17 cellular contexts compared by ENCODE assay signal in genomic region chr21:45552696-45553391, GRCh38. TPM values are rescaled to one million over a fixed set of nuclear protein-coding genes. Genes with fewer than 3 reads are reported as not detected.
A peak's percentile ranks its signal among the peaks of the same experiment; 100 is the strongest.
DNase-seq lines count a peak whose midpoint lies in the region; ATAC-seq, FAIRE-seq and TF ChIP-seq lines count a peak whose summit lies in the region.
"Had no signal": no experiment of that assay in that cellular context is flagged by ENCODE, and none has a peak within 500 bp of the region (broad histone marks: within the 10 kb centered on the region; RNA-seq: fewer than 3 reads in every experiment).

No MANE protein-coding gene starts in this region.

- H3K4ac ChIP-seq in IMR-90 (ENCODE audit: low read depth, low read length) = no peak overlapping the region
- H3K4ac ChIP-seq in H1 (replicated peaks; ENCODE audit: insufficient read length, low read depth, low read length) = no peak overlapping the region
- no peak overlapping the region for H3K4ac ChIP-seq in trophoblast cell (ENCODE audit: low read depth, low read length)

- no peak for FAIRE-seq in H1 (lab: Jason Lieb, UNC)
- FAIRE-seq: G401.6 had no signal

- H3K79me1 ChIP-seq in IMR-90 (ENCODE audit: low read depth in 1 of 2, low read length in 2 of 2) (no peaks in the 10 kb centered on the region), H1 (ENCODE audit: low read depth, low read length) (no peaks in the 10 kb centered on the region), trophoblast cell (ENCODE audit: low read length) (peaks cover 10% of the 10 kb centered on the region)

- no peak overlapping the region for H2BK120ac ChIP-seq in IMR-90 (ENCODE audit: low read depth, low read length)
- no peak overlapping the region for H2BK120ac ChIP-seq in H1 (replicated peaks; ENCODE audit: low read depth, low read length)
- peak overlapping the region; percentile 27 for H2BK120ac ChIP-seq in trophoblast cell (ENCODE audit: insufficient read depth, low read length, poor library complexity)

- no peaks in the 10 kb centered on the region for H4K20me1 ChIP-seq in IMR-90 (ENCODE audit: insufficient read depth, low read length)
- H4K20me1 ChIP-seq in H1 (replicated peaks in 1 of 2; ENCODE audit: control insufficient read depth in 1 of 2, insufficient read depth in 2 of 2, low read length in 2 of 2) = peaks cover 0 to 2% of the 10 kb centered on the region in 2 experiments

- H2BK20ac ChIP-seq in IMR-90 (ENCODE audit: low read depth, low read length) (no peak overlapping the region), H1 (ENCODE audit: low read length) (no peak overlapping the region)

- H3K9me3 ChIP-seq in IMR-90 (ENCODE audit: control insufficient read depth, insufficient read depth, low read length) = no peaks in the 10 kb centered on the region
- no peaks in the 10 kb centered on the region for H3K9me3 ChIP-seq in H1 (ENCODE audit: insufficient read depth in 2 of 2, low read depth in 1 of 2, low read length in 1 of 2)
- no peaks in the 10 kb centered on the region for H3K9me3 ChIP-seq in trophoblast cell (ENCODE audit: insufficient read depth, low read depth, low read length)
- H3K9me3 ChIP-seq: Caco-2 had no signal

- H4K12ac ChIP-seq in trophoblast cell (ENCODE audit: low read depth, low read length) = no peak overlapping the region

- H3K4me1 ChIP-seq in IMR-90 (ENCODE audit: control insufficient read depth, insufficient read depth, low read length) (peaks cover 2% of the 10 kb centered on the region; the same call in 1 of the 2 replicates), H1 (replicated peaks in 1 of 4; ENCODE audit: control insufficient read depth in 3 of 4, insufficient read depth in 4 of 4, low read length in 3 of 4) (peaks cover 0 to 9% (median 1%) of the 10 kb centered on the region in 4 experiments; a peak in 4 of 7 replicates), trophoblast cell (ENCODE audit: control insufficient read depth in 1 of 2, insufficient read depth in 2 of 2, low read length in 2 of 2) (peaks cover 5 to 11% of the 10 kb centered on the region in 2 experiments)

- no peak for DNase-seq in T-helper 1 cell
- no peak for DNase-seq in IMR-90
- DNase-seq in H1 (ENCODE audit: low read depth in 1 of 2, low spot score in 2 of 2) = no peak
- DNase-seq in trophoblast cell = no peak
- DNase-seq in NCI-H187 treated with DMSO at 0.1 percent for 48 hours (lab: John Stamatoyannopoulos, UW) = no peak
- DNase-seq: 8988T, amygdala, erythroblast, islet precursor cell, NCI-H1694 had no signal

- dilution Hi-C loops in IMR-90 (cut with HindIII; ENCODE audit: low sequenced_read_pairs, unreplicated experiment) = no loop called here

- H2BK5ac ChIP-seq in IMR-90 (ENCODE audit: low read depth, low read length, poor library complexity, severe bottlenecking) (no peak overlapping the region), H1 (ENCODE audit: low read depth, low read length) (no peak overlapping the region), trophoblast cell (ENCODE audit: low read depth, low read length, poor library complexity) (peak overlapping the region; percentile 29)

- H2BK15ac ChIP-seq in IMR-90 (ENCODE audit: low read depth, low read length) = no peak overlapping the region
- no peak overlapping the region for H2BK15ac ChIP-seq in H1 (ENCODE audit: low read length)

- H4K91ac ChIP-seq in IMR-90 (ENCODE audit: insufficient read depth, low read depth, low read length) (no peak overlapping the region), H1 (replicated peaks; ENCODE audit: insufficient read length, low read length) (peak overlapping the region; percentile 17), trophoblast cell (ENCODE audit: low read depth, low read length) (peak overlapping the region; percentile 40)

- WGBS in IMR-90 (ENCODE audit: extremely low coverage in 2 of 2, insufficient read length in 1 of 2), 2 experiments = 93% methylated on average over 8 of the region's 29 CpGs; no CpG with 5 or more reads in 1 of the 2 experiments
- 89% methylated on average over 24 of the region's 29 CpGs; no CpG with 5 or more reads in 1 of the 2 experiments for WGBS in H1 (ENCODE audit: extremely low coverage in 1 of 2, insufficient coverage in 1 of 2, insufficient read length in 1 of 2, insufficient replicate concordance in 2 of 2, low coverage in 1 of 2, low lambda C conversion rate in 2 of 2, missing lambda C conversion rate in 1 of 2), 2 experiments
- WGBS in trophoblast cell (ENCODE audit: extremely low coverage, insufficient coverage, insufficient read length) = no CpG with 5 or more reads among the region's 29 CpGs

- H3K79me2 ChIP-seq in H1 (ENCODE audit: control insufficient read depth in 1 of 2, insufficient read depth in 2 of 2, low read length in 2 of 2) = no peaks in the 10 kb centered on the region
- H3K79me2 ChIP-seq in trophoblast cell (ENCODE audit: control insufficient read depth, insufficient read depth, low read length, poor library complexity) = no peaks in the 10 kb centered on the region

- H2AK9ac ChIP-seq in IMR-90 (replicated peaks; ENCODE audit: low read depth, low read length, poor library complexity) = peak overlapping the region; percentile 82

- peak overlapping the region; percentile 57 for H3K27ac Mint-ChIP-seq in T-helper 1 cell treated with Interleukin-12 subunit alpha and Interleukin-12 subunit beta and Interleukin-4 antibody, amounts not matched to agents 30 μg/mL and 1 μg/mL, for 36 hours

- H2AK5ac ChIP-seq in IMR-90 (ENCODE audit: low read depth, low read length) (peak overlapping the region; percentile 39; the same call in 1 of the 2 replicates), H1 (ENCODE audit: low read depth, low read length) (no peak overlapping the region), trophoblast cell (ENCODE audit: low read length) (no peak overlapping the region)

- ATAC-seq in IMR-90 (ENCODE audit: low read depth) (no peak), HG03139 (IDR thresholded peaks at IDR 0.05; ENCODE audit: unreplicated experiment) (no peak), GM18505 (IDR thresholded peaks at IDR 0.05; ENCODE audit: unreplicated experiment) (no peak)

- H3K27ac ChIP-seq in IMR-90 (ENCODE audit: insufficient read depth, low read length) = no peak overlapping the region
- no peak overlapping the region for H3K27ac ChIP-seq in H1 (ENCODE audit: low read depth, low read length)
- H3K27ac ChIP-seq in trophoblast cell (ENCODE audit: low read depth, low read length) = peak overlapping the region; percentile 53
- H3K27ac ChIP-seq: SK-N-MC had no signal

- TF ChIP-seq RAD21 in IMR-90 (IDR thresholded peaks at IDR 0.05; ENCODE audit: low read length) (no peak), H1 (IDR thresholded peaks at IDR 0.05 in 1 of 2, conservative IDR thresholded peaks at IDR 0.05 in 1 of 2; ENCODE audit: low read depth in 2 of 2, low read length in 2 of 2) (no peak)

- H3K9ac ChIP-seq in IMR-90 (ENCODE audit: low read depth, low read length) (no peak overlapping the region), H1 (replicated peaks in 1 of 4; ENCODE audit: extremely low read depth in 1 of 4, low read depth in 3 of 4, low read length in 3 of 4) (no peak overlapping the region), trophoblast cell (ENCODE audit: low read length) (no peak overlapping the region)

- H3K27me3 Mint-ChIP-seq in T-helper 1 cell treated with Interleukin-12 subunit alpha and Interleukin-12 subunit beta and Interleukin-4 antibody, amounts not matched to agents 30 μg/mL and 1 μg/mL, for 36 hours (ENCODE audit: low read depth) = no peaks in the 10 kb centered on the region

- no peaks in the 10 kb centered on the region for H3K9me3 Mint-ChIP-seq in T-helper 1 cell treated with Interleukin-12 subunit alpha and Interleukin-12 subunit beta and Interleukin-4 antibody, amounts not matched to agents 30 μg/mL and 1 μg/mL, for 36 hours

- H3K18ac ChIP-seq in IMR-90 (ENCODE audit: low read depth, low read length) = no peak overlapping the region
- H3K18ac ChIP-seq in H1 (ENCODE audit: extremely low read depth, low read length) = no peak overlapping the region
- no peak overlapping the region for H3K18ac ChIP-seq in trophoblast cell (ENCODE audit: low read length)

- no peak overlapping the region for H3K4me2 ChIP-seq in IMR-90 (ENCODE audit: low read depth, low read length)
- H3K4me2 ChIP-seq in H1 (ENCODE audit: insufficient read depth in 1 of 2, low read depth in 2 of 2, low read length in 2 of 2) = no peak overlapping the region
- H3K4me2 ChIP-seq in trophoblast cell (ENCODE audit: low read length) = no peak overlapping the region

- H4K8ac ChIP-seq in IMR-90 (ENCODE audit: low read depth in 2 of 2, low read length in 2 of 2) = no peak overlapping the region
- no peak overlapping the region for H4K8ac ChIP-seq in H1 (ENCODE audit: extremely low read depth, insufficient read depth, low read length)
- H4K8ac ChIP-seq in trophoblast cell (ENCODE audit: low read depth, low read length) = peak overlapping the region; percentile 23

- H3K4me3 ChIP-seq in IMR-90 (ENCODE audit: insufficient read depth, low read depth, low read length) (no peak overlapping the region), H1 (ENCODE audit: extremely low read depth in 1 of 4, insufficient read depth in 2 of 4, low read depth in 3 of 4, low read length in 4 of 4) (no peak overlapping the region), trophoblast cell (ENCODE audit: low read depth, low read length) (no peak overlapping the region)
- H3K4me3 ChIP-seq: coronary artery, SK-N-MC had no signal

- TF ChIP-seq EP300 in H1 (IDR thresholded peaks at IDR 0.05; ENCODE audit: borderline replicate concordance in 1 of 2, low read depth in 2 of 2, low read length in 2 of 2) = no peak

- H3K27me3 ChIP-seq in IMR-90 (ENCODE audit: control insufficient read depth, insufficient read depth, low read length) (peaks cover 1% of the 10 kb centered on the region), H1 (replicated peaks in 1 of 4; ENCODE audit: control insufficient read depth in 3 of 4, extremely low read depth in 1 of 4, insufficient read depth in 3 of 4, low read length in 3 of 4) (no peaks in the 10 kb centered on the region; a peak in 1 of 7 replicates), trophoblast cell (ENCODE audit: insufficient read depth, low read length) (no peaks in the 10 kb centered on the region)

- H3K4me1 Mint-ChIP-seq in T-helper 1 cell treated with Interleukin-12 subunit alpha and Interleukin-12 subunit beta and Interleukin-4 antibody, amounts not matched to agents 30 μg/mL and 1 μg/mL, for 36 hours (ENCODE audit: low read depth) = peaks cover 40% of the 10 kb centered on the region

- H3K23ac ChIP-seq in IMR-90 (ENCODE audit: low read depth, low read length) = no peak overlapping the region
- H3K23ac ChIP-seq in H1 (ENCODE audit: insufficient read length) = no peak overlapping the region
- no peak overlapping the region for H3K23ac ChIP-seq in trophoblast cell (ENCODE audit: low read length)

- no TSS peak for BruUV-seq in IMR-90 (replicated peaks; lab: Mats Ljungman, UMichigan)

- intact Hi-C loops in IMR-90 (cut with micrococcal nuclease) = no loop called here

- in situ Hi-C loops in IMR-90 (cut with MboI; ENCODE audit: low sequenced_read_pairs) = no loop called here

- POLR2A ChIA-PET in IMR-90 (lab: Charles Lee; ENCODE audit: unreplicated experiment) (no interaction called here), H1 (lab: Charles Lee; ENCODE audit: partially characterized antibody) (interaction anchor here (0.9 kb wide), 1 partner anchor 276 kb away, joined by 3 read pairs; no protein-coding TSS in a partner anchor)

- H3K36me3 ChIP-seq in IMR-90 (ENCODE audit: control insufficient read depth, insufficient read depth, low read length) = no peaks in the 10 kb centered on the region
- H3K36me3 ChIP-seq in H1 (ENCODE audit: control insufficient read depth in 2 of 4, insufficient read depth in 4 of 4, low read length in 3 of 4) = no peaks in the 10 kb centered on the region
- H3K36me3 ChIP-seq in trophoblast cell (ENCODE audit: control insufficient read depth in 1 of 2, insufficient read depth in 2 of 2, low read length in 2 of 2) = no peaks in the 10 kb centered on the region

- H3K56ac ChIP-seq in IMR-90 (ENCODE audit: extremely low read depth, insufficient read depth, low read length) (no peak overlapping the region), H1 (replicated peaks; ENCODE audit: insufficient read length, low read depth, low read length) (no peak overlapping the region)

- CTCF ChIA-PET in IMR-90 (lab: Yijun Ruan, JAX) (no interaction called here), H1 (lab: Charles Lee; ENCODE audit: partially characterized antibody) (interaction anchor here (0.6 to 1.6 kb wide), 5 partner anchors 23 to 268 kb away, joined by 3 to 7 read pairs (median 4); no protein-coding TSS in a partner anchor)

- H2BK12ac ChIP-seq in H1 (ENCODE audit: low read depth, low read length) (0 out of 2 replicates have a peak overlapping the region, but pooled peaks have one; percentile 1), trophoblast cell (ENCODE audit: low read length) (no peak overlapping the region)

- no peak overlapping the region for H4K5ac ChIP-seq in IMR-90 (ENCODE audit: low read depth, low read length)
- H4K5ac ChIP-seq in H1 (ENCODE audit: insufficient read length, low read depth, low read length) = no peak overlapping the region

- H3K36me3 Mint-ChIP-seq in T-helper 1 cell treated with Interleukin-12 subunit alpha and Interleukin-12 subunit beta and Interleukin-4 antibody, amounts not matched to agents 30 μg/mL and 1 μg/mL, for 36 hours (ENCODE audit: low read depth) = no peaks in the 10 kb centered on the region

- H3K4me3 Mint-ChIP-seq in T-helper 1 cell treated with Interleukin-12 subunit alpha and Interleukin-12 subunit beta and Interleukin-4 antibody, amounts not matched to agents 30 μg/mL and 1 μg/mL, for 36 hours = no peak overlapping the region

- H3K14ac ChIP-seq in IMR-90 (replicated peaks; ENCODE audit: low read depth, low read length) (no peak overlapping the region), H1 (ENCODE audit: insufficient read length) (no peak overlapping the region), trophoblast cell (ENCODE audit: low read length) (peak overlapping the region; percentile 29)

- peaks cover 4% of the 10 kb centered on the region; the same call in 1 of the 2 replicates for H3K23me2 ChIP-seq in H1 (ENCODE audit: low read depth, low read length)

- TF ChIP-seq POLR2A in IMR-90 (IDR thresholded peaks at IDR 0.05; ENCODE audit: low read depth, low read length) (no peak), H1 (IDR thresholded peaks at IDR 0.05; ENCODE audit: control extremely low read depth in 1 of 2, low read depth in 2 of 2, low read length in 2 of 2) (no peak), GM18505 (IDR thresholded peaks at IDR 0.05; ENCODE audit: borderline replicate concordance, extremely low read depth, insufficient read depth, insufficient read length) (no peak)

- 0 out of 2 replicates have a peak, but pooled peaks cover 9% of the 10 kb centered on the region for H3K9me1 ChIP-seq in IMR-90 (ENCODE audit: insufficient read depth, low read length)

- H2AFZ ChIP-seq in IMR-90 (replicated peaks; ENCODE audit: low read length, poor library complexity) = peak overlapping the region; percentile 23
- no peak overlapping the region for H2AFZ ChIP-seq in H1 (ENCODE audit: low read length)
- H2AFZ ChIP-seq in trophoblast cell (ENCODE audit: insufficient read depth, low read length, poor library complexity) = no peak overlapping the region

- TF ChIP-seq CTCF in IMR-90 (conservative IDR thresholded peaks at IDR 0.05; ENCODE audit: low read depth, low read length) (no peak), H1 (IDR thresholded peaks at IDR 0.05; ENCODE audit: control extremely low read depth in 1 of 3, insufficient read depth in 1 of 3, low read depth in 1 of 3, low read length in 3 of 3) (no peak)

RNA-seq across cellular contexts. Expression of gene SLC19A1, which starts 10.6 kb away (rescaled TPM):
- 2.2 and 3.3 TPM in 2 replicates for total RNA-seq in IMR-90 (2012; rRNA removed)
- polyA plus RNA-seq in IMR-90 (2012; rRNA removed) (16.2 and 22.6 TPM in 2 replicates), H1 (2011; rRNA removed) (43.8 and 48.3 TPM in 2 replicates)
- polyA plus RNA-seq in IMR-90 (2012; cell fraction: cytosol; rRNA removed) = 5.3 and 15.6 TPM in 2 replicates
- polyA plus RNA-seq in IMR-90 (2012; cell fraction: nucleus; rRNA removed; ENCODE audit: low replicate concordance) = 8.6 and 25.8 TPM in 2 replicates
- 31.6 and 33.5 TPM in 2 replicates for total RNA-seq in H1 (2021; fragmentation: NEBNext Ultra II Directional; extraction: Animal tissue kit (Norgen Biotek cat#: 25700))
- polyA plus RNA-seq in H1 (2011; cell fraction: cytosol; rRNA removed) = 22.7 TPM
- 47.4 TPM for polyA plus RNA-seq in H1 (2011; cell fraction: nucleus; rRNA removed)
- polyA plus RNA-seq in H1 (2012, experiment 1 of 2) = 47.5 to 77.8 TPM (median 65.6 TPM) in 4 replicates
- polyA plus RNA-seq in H1 (2012, experiment 2 of 2) = 70.7 TPM
- 40.9 TPM for polyA plus RNA-seq in H1 (2013, experiment 1 of 2)
- 42.0 TPM for polyA plus RNA-seq in H1 (2013, experiment 2 of 2)
- 12.0 and 29.3 TPM in 2 replicates for polyA minus RNA-seq in H1 (2011; rRNA and poly(A)+ RNA removed)
- polyA minus RNA-seq in H1 (2011; cell fraction: cytosol; rRNA and poly(A)+ RNA removed) = 17.7 TPM
- 18.7 TPM for polyA minus RNA-seq in H1 (2011; cell fraction: nucleus; rRNA and poly(A)+ RNA removed)
- polyA plus RNA-seq in trophoblast cell (2013) = 124 and 145 TPM in 2 replicates
